1 cellular context compared by ENCODE assay signal in genomic region chr21:29938968-29939858, GRCh38.
TF ChIP-seq lines count a peak whose summit lies in the region.

No MANE protein-coding gene starts in this region.

TF ChIP-seq in K562, 482 proteins besides CTCF, POLR2A, EP300 and RAD21 (continued from another document):
- no peak for TF ChIP-seq RERE (CRISPR knock-in tag; IDR thresholded peaks at IDR 0.05; ENCODE audit: borderline replicate concordance)
